11 cellular contexts compared by ENCODE assay signal in genomic region chr4:56803473-56803872, GRCh38. TPM values are rescaled to one million over a fixed set of nuclear protein-coding genes. Genes with fewer than 3 reads are reported as not detected.
A peak's percentile ranks its signal among the peaks of the same experiment; 100 is the strongest.
DNase-seq lines count a peak whose midpoint lies in the region; ATAC-seq, FAIRE-seq and TF ChIP-seq lines count a peak whose summit lies in the region.
"Had no signal": no experiment of that assay in that cellular context is flagged by ENCODE, and none has a peak within 500 bp of the region (broad histone marks: within the 10 kb centered on the region; RNA-seq: fewer than 3 reads in every experiment).

No MANE protein-coding gene starts in this region.

- no peak for FAIRE-seq in frontal cortex (lab: Jason Lieb, UNC)

- H3K27me3 ChIP-seq in Loucy (ENCODE audit: insufficient read depth, low read length, poor library complexity, severe bottlenecking) = no peaks in the 10 kb centered on the region
- no peaks in the 10 kb centered on the region for H3K27me3 ChIP-seq in spleen (replicated peaks in 1 of 7)
- no peaks in the 10 kb centered on the region for H3K27me3 ChIP-seq in Caco-2 (replicated peaks; ENCODE audit: control insufficient read depth, insufficient read depth, low read length)
- H3K27me3 ChIP-seq: neutrophil had no signal

- POLR2A ChIA-PET in activated naive CD8-positive, alpha-beta T cell treated with anti-CD3 and anti-CD28 coated beads, Interleukin-2, amount 10 ng/mL, durations not matched to agents 7 days and 5 days (lab: Charles Lee) = interaction anchor here (1.2 kb wide), 1 partner anchor 33 kb away, joined by 7 read pairs; no protein-coding TSS in a partner anchor
- POLR2A ChIA-PET in Caco-2 (lab: Charles Lee) = no interaction called here

- no peaks in the 10 kb centered on the region for H3K9me3 Mint-ChIP-seq in activated naive CD8-positive, alpha-beta T cell treated with anti-CD3 and anti-CD28 coated beads, Interleukin-2, amount 10 ng/mL, durations not matched to agents 7 days and 5 days
- no peaks in the 10 kb centered on the region for H3K9me3 Mint-ChIP-seq in activated naive CD8-positive, alpha-beta T cell treated with anti-CD3 and anti-CD28 coated beads for 36 hours
- no peaks in the 10 kb centered on the region for H3K9me3 Mint-ChIP-seq in activated T-helper 1 cell treated with anti-CD3 and anti-CD28 coated beads, Interleukin-12 subunit alpha, Interleukin-12 subunit beta, Interleukin-2, Interleukin-4 antibody, amounts not matched to agents 30 ng/mL and 10 ng/mL and 1 ng/mL, durations not matched to agents 14 hours and 24 hours and 36 hours
- H3K9me3 Mint-ChIP-seq in stimulated activated naive CD8-positive, alpha-beta T cell treated with anti-CD3 and anti-CD28 coated beads, Interleukin-15, amount 100 ng/mL, for 72 hours = no peaks in the 10 kb centered on the region
- H3K9me3 Mint-ChIP-seq in Caco-2 (ENCODE audit: unreplicated experiment) = no peaks in the 10 kb centered on the region
- H3K9me3 Mint-ChIP-seq: activated CD4-positive, alpha-beta memory T cell treated with anti-CD3 and anti-CD28 coated beads, Interleukin-2, amount 10 ng/mL, durations not matched to agents 7 days and 5 days had no signal

- peaks cover 6% of the 10 kb centered on the region for H3K27me3 Mint-ChIP-seq in activated naive CD8-positive, alpha-beta T cell treated with anti-CD3 and anti-CD28 coated beads, Interleukin-2, amount 10 ng/mL, durations not matched to agents 7 days and 5 days
- H3K27me3 Mint-ChIP-seq in activated naive CD8-positive, alpha-beta T cell treated with anti-CD3 and anti-CD28 coated beads for 36 hours = no peaks in the 10 kb centered on the region
- peaks cover 9% of the 10 kb centered on the region for H3K27me3 Mint-ChIP-seq in activated T-helper 1 cell treated with anti-CD3 and anti-CD28 coated beads, Interleukin-12 subunit alpha, Interleukin-12 subunit beta, Interleukin-2, Interleukin-4 antibody, amounts not matched to agents 30 ng/mL and 10 ng/mL and 1 ng/mL, durations not matched to agents 14 hours and 24 hours and 36 hours (ENCODE audit: insufficient read depth)
- H3K27me3 Mint-ChIP-seq in stimulated activated naive CD8-positive, alpha-beta T cell treated with anti-CD3 and anti-CD28 coated beads, Interleukin-15, amount 100 ng/mL, for 72 hours = no peaks in the 10 kb centered on the region
- no peaks in the 10 kb centered on the region for H3K27me3 Mint-ChIP-seq in Caco-2 (ENCODE audit: insufficient read depth, unreplicated experiment)

- peaks cover 31% of the 10 kb centered on the region for H3K4me1 Mint-ChIP-seq in activated naive CD8-positive, alpha-beta T cell treated with anti-CD3 and anti-CD28 coated beads, Interleukin-2, amount 10 ng/mL, durations not matched to agents 7 days and 5 days
- H3K4me1 Mint-ChIP-seq in activated naive CD8-positive, alpha-beta T cell treated with anti-CD3 and anti-CD28 coated beads for 36 hours = peaks cover 29% of the 10 kb centered on the region
- H3K4me1 Mint-ChIP-seq in activated T-helper 1 cell treated with anti-CD3 and anti-CD28 coated beads, Interleukin-12 subunit alpha, Interleukin-12 subunit beta, Interleukin-2, Interleukin-4 antibody, amounts not matched to agents 30 ng/mL and 10 ng/mL and 1 ng/mL, durations not matched to agents 14 hours and 24 hours and 36 hours (ENCODE audit: low read depth) = peaks cover 30% of the 10 kb centered on the region
- peaks cover 33% of the 10 kb centered on the region for H3K4me1 Mint-ChIP-seq in stimulated activated naive CD8-positive, alpha-beta T cell treated with anti-CD3 and anti-CD28 coated beads, Interleukin-15, amount 100 ng/mL, for 72 hours
- no peaks in the 10 kb centered on the region for H3K4me1 Mint-ChIP-seq in Caco-2 (ENCODE audit: low read depth, unreplicated experiment)

- H3K36me3 Mint-ChIP-seq in activated naive CD8-positive, alpha-beta T cell treated with anti-CD3 and anti-CD28 coated beads, Interleukin-2, amount 10 ng/mL, durations not matched to agents 7 days and 5 days = peaks cover 3% of the 10 kb centered on the region
- no peaks in the 10 kb centered on the region for H3K36me3 Mint-ChIP-seq in activated naive CD8-positive, alpha-beta T cell treated with anti-CD3 and anti-CD28 coated beads for 36 hours
- no peaks in the 10 kb centered on the region for H3K36me3 Mint-ChIP-seq in activated T-helper 1 cell treated with anti-CD3 and anti-CD28 coated beads, Interleukin-12 subunit alpha, Interleukin-12 subunit beta, Interleukin-2, Interleukin-4 antibody, amounts not matched to agents 30 ng/mL and 10 ng/mL and 1 ng/mL, durations not matched to agents 14 hours and 24 hours and 36 hours (ENCODE audit: low read depth)
- H3K36me3 Mint-ChIP-seq in Caco-2 (ENCODE audit: insufficient read depth, unreplicated experiment) = no peaks in the 10 kb centered on the region

- peak overlapping the region; percentile 71 for H3K4me2 ChIP-seq in Loucy (ENCODE audit: low read depth, low read length, poor library complexity, severe bottlenecking)

- H3K4me1 ChIP-seq in Loucy (ENCODE audit: insufficient read depth, low read length, poor library complexity, severe bottlenecking) (peaks cover 52% of the 10 kb centered on the region), spleen (peaks cover 0 to 26% (median 11%) of the 10 kb centered on the region in 6 donors), Caco-2 (no peaks in the 10 kb centered on the region)

- no peaks in the 10 kb centered on the region for H3K9me2 ChIP-seq in Loucy (replicated peaks; ENCODE audit: low read depth, low read length)

- peak overlapping the region; percentile 42; the same call in 1 of the 2 replicates for H2AFZ ChIP-seq in Loucy (ENCODE audit: low read length)

- BruUV-seq in Caco-2 (replicated peaks; lab: Mats Ljungman, UMichigan) = no TSS peak

- H3K4me3 Mint-ChIP-seq in activated naive CD8-positive, alpha-beta T cell treated with anti-CD3 and anti-CD28 coated beads, Interleukin-2, amount 10 ng/mL, durations not matched to agents 7 days and 5 days = peak overlapping the region; percentile 67
- no peak overlapping the region for H3K4me3 Mint-ChIP-seq in activated naive CD8-positive, alpha-beta T cell treated with anti-CD3 and anti-CD28 coated beads for 36 hours
- no peak overlapping the region for H3K4me3 Mint-ChIP-seq in activated T-helper 1 cell treated with anti-CD3 and anti-CD28 coated beads, Interleukin-12 subunit alpha, Interleukin-12 subunit beta, Interleukin-2, Interleukin-4 antibody, amounts not matched to agents 30 ng/mL and 10 ng/mL and 1 ng/mL, durations not matched to agents 14 hours and 24 hours and 36 hours
- no peak overlapping the region for H3K4me3 Mint-ChIP-seq in stimulated activated naive CD8-positive, alpha-beta T cell treated with anti-CD3 and anti-CD28 coated beads, Interleukin-15, amount 100 ng/mL, for 72 hours
- H3K4me3 Mint-ChIP-seq in Caco-2 (ENCODE audit: unreplicated experiment) = no peak overlapping the region
- H3K4me3 Mint-ChIP-seq: activated CD4-positive, alpha-beta memory T cell treated with anti-CD3 and anti-CD28 coated beads, Interleukin-2, amount 10 ng/mL, durations not matched to agents 7 days and 5 days had no signal

- no peaks in the 10 kb centered on the region for H3K79me2 ChIP-seq in Loucy (ENCODE audit: insufficient read depth, low read length)

- no peaks in the 10 kb centered on the region for H4K20me1 ChIP-seq in Loucy (ENCODE audit: insufficient read depth, low read length, poor library complexity, severe bottlenecking)

- H3K27ac Mint-ChIP-seq in activated naive CD8-positive, alpha-beta T cell treated with anti-CD3 and anti-CD28 coated beads, Interleukin-2, amount 10 ng/mL, durations not matched to agents 7 days and 5 days = peak overlapping the region; percentile 71
- H3K27ac Mint-ChIP-seq in activated naive CD8-positive, alpha-beta T cell treated with anti-CD3 and anti-CD28 coated beads for 36 hours = no peak overlapping the region
- peak overlapping the region; percentile 26 for H3K27ac Mint-ChIP-seq in activated T-helper 1 cell treated with anti-CD3 and anti-CD28 coated beads, Interleukin-12 subunit alpha, Interleukin-12 subunit beta, Interleukin-2, Interleukin-4 antibody, amounts not matched to agents 30 ng/mL and 10 ng/mL and 1 ng/mL, durations not matched to agents 14 hours and 24 hours and 36 hours
- peak overlapping the region in 1 of 2 donors; percentile 40 for H3K27ac Mint-ChIP-seq in stimulated activated naive CD8-positive, alpha-beta T cell treated with anti-CD3 and anti-CD28 coated beads, Interleukin-15, amount 100 ng/mL, for 72 hours
- no peak overlapping the region for H3K27ac Mint-ChIP-seq in Caco-2 (ENCODE audit: unreplicated experiment)
- H3K27ac Mint-ChIP-seq: activated CD4-positive, alpha-beta memory T cell treated with anti-CD3 and anti-CD28 coated beads, Interleukin-2, amount 10 ng/mL, durations not matched to agents 7 days and 5 days had no signal

- peak overlapping the region; percentile 64 for H3K9ac ChIP-seq in Loucy (ENCODE audit: low read depth, low read length, poor library complexity, severe bottlenecking)

- H3K36me3 ChIP-seq in Loucy (ENCODE audit: insufficient read depth, low read length) = no peaks in the 10 kb centered on the region
- no peaks in the 10 kb centered on the region for H3K36me3 ChIP-seq in spleen
- H3K36me3 ChIP-seq in Caco-2 (ENCODE audit: control insufficient read depth, insufficient read depth, low read length) = no peaks in the 10 kb centered on the region
- H3K36me3 ChIP-seq: neutrophil had no signal

- TF ChIP-seq CTCF in Loucy (conservative IDR thresholded peaks at IDR 0.05; ENCODE audit: low read length) (no peak), spleen (IDR thresholded peaks at IDR 0.05 in 8 of 11, conservative IDR thresholded peaks at IDR 0.05 in 3 of 11) (no peak), Caco-2 (IDR thresholded peaks at IDR 0.05; ENCODE audit: insufficient read depth in 1 of 2, low read depth in 1 of 2, low read length in 1 of 2, severe bottlenecking in 1 of 2, unreplicated experiment in 1 of 2) (no peak)

- H3F3A ChIP-seq in Loucy (ENCODE audit: low read depth) = peaks cover 16% of the 10 kb centered on the region

- no peak overlapping the region for H3K27ac ChIP-seq in spleen
- H3K27ac ChIP-seq: neutrophil had no signal

- intact Hi-C loops in activated T-helper 1 cell treated with anti-CD3 and anti-CD28 coated beads, Interleukin-12 subunit alpha, Interleukin-12 subunit beta, Interleukin-2, Interleukin-4 antibody, amounts not matched to agents 30 ng/mL and 10 ng/mL and 1 ng/mL, durations not matched to agents 14 hours and 24 hours and 36 hours (cut with micrococcal nuclease) = loop anchor here (5.0 kb wide), 2 partner anchors 174 to 316 kb away; partner anchors contain the start of genes NOA1 and POLR2B
- intact Hi-C loops in spleen (cut with DNase I; ENCODE audit: low total_unique reads) (loop anchor here (10.0 kb wide), 2 partner anchors 229 to 259 kb away; no protein-coding TSS in a partner anchor), Caco-2 (cut with micrococcal nuclease; ENCODE audit: unreplicated experiment) (no loop called here)

- H3K9me3 ChIP-seq in Loucy (ENCODE audit: insufficient read depth, low read depth, low read length) (no peaks in the 10 kb centered on the region), spleen (no peaks in the 10 kb centered on the region), Caco-2 (no peaks in the 10 kb centered on the region)
- H3K9me3 ChIP-seq: neutrophil had no signal

- ATAC-seq in activated naive CD8-positive, alpha-beta T cell treated with anti-CD3 and anti-CD28 coated beads, Interleukin-2, amount 10 ng/mL, durations not matched to agents 7 days and 5 days (ENCODE audit: low read depth) = peak; percentile 57
- ATAC-seq in stimulated activated naive CD8-positive, alpha-beta T cell treated with anti-CD3 and anti-CD28 coated beads, Interleukin-15, amount 100 ng/mL, for 72 hours = peak; percentile 18

- CTCF ChIA-PET in Caco-2 (lab: Charles Lee) = no interaction called here

- no peak for TF ChIP-seq POLR2A in spleen (IDR thresholded peaks at IDR 0.05)

- H3K4me3 ChIP-seq in Loucy (ENCODE audit: low read length, poor library complexity, severe bottlenecking) (peak overlapping the region; percentile 54), spleen (no peak overlapping the region), Caco-2 (ENCODE audit: low read depth, low read length) (no peak overlapping the region)

- no peak for DNase-seq in activated naive CD8-positive, alpha-beta T cell treated with anti-CD3 and anti-CD28 coated beads, Interleukin-2, amount 10 ng/mL, durations not matched to agents 7 days and 5 days
- DNase-seq in activated naive CD8-positive, alpha-beta T cell treated with anti-CD3 and anti-CD28 coated beads for 36 hours = no peak
- no peak for DNase-seq in activated T-helper 1 cell treated with anti-CD3 and anti-CD28 coated beads, Interleukin-12 subunit alpha, Interleukin-12 subunit beta, Interleukin-2, Interleukin-4 antibody, amounts not matched to agents 30 ng/mL and 10 ng/mL and 1 ng/mL, durations not matched to agents 14 hours and 24 hours and 36 hours (ENCODE audit: low spot score)
- no peak for DNase-seq in stimulated activated naive CD8-positive, alpha-beta T cell treated with anti-CD3 and anti-CD28 coated beads, Interleukin-15, amount 100 ng/mL, for 72 hours
- DNase-seq in spleen (no peak), frontal cortex (ENCODE audit: low spot score in 2 of 2) (no peak), Caco-2 (no peak)
- DNase-seq: activated CD4-positive, alpha-beta memory T cell treated with anti-CD3 and anti-CD28 coated beads, Interleukin-2, amount 10 ng/mL, durations not matched to agents 7 days and 5 days; caudate nucleus had no signal

- 7 to 24% (median 11%) methylated on average over 2 of the region's 2 CpGs for WGBS in spleen, 5 donors

RNA-seq across cellular contexts. Expression of gene SPINK2, which starts 18.0 kb away (rescaled TPM):
- 1 to 10 TPM; 7.5 to 9.8 TPM for total RNA-seq in activated naive CD8-positive, alpha-beta T cell treated with anti-CD3 and anti-CD28 coated beads, Interleukin-2, amount 10 ng/mL, durations not matched to agents 7 days and 5 days
- 1 to 10 TPM in 1 of 2 experiments, under 1 TPM in 1; 0.78 to 1.3 TPM for total RNA-seq in activated naive CD8-positive, alpha-beta T cell treated with anti-CD3 and anti-CD28 coated beads for 36 hours
- total RNA-seq in activated T-helper 1 cell treated with anti-CD3 and anti-CD28 coated beads, Interleukin-12 subunit alpha, Interleukin-12 subunit beta, Interleukin-2, Interleukin-4 antibody, amounts not matched to agents 30 ng/mL and 10 ng/mL and 1 ng/mL, durations not matched to agents 14 hours and 24 hours and 36 hours = not detected in 2 replicates
- 1 to 10 TPM in 4 of 7 donors, under 1 TPM in 1, not detected in 2; 0.88 to 8.2 (median 1.1) TPM for total RNA-seq in spleen
- polyA plus RNA-seq in spleen = 1 to 10 TPM; 1.4 to 3.1 (median 2.3) TPM
- total RNA-seq in frontal cortex = not detected
- total RNA-seq in Caco-2 (2022) = not detected in 2 replicates

Comparison
In these comparisons a context has a peak if more than half of its experiments do, and no peak if none do; other contexts are left out.
1. H3K27ac Mint-ChIP-seq: peak in activated naive CD8-positive, alpha-beta T cell treated with anti-CD3 and anti-CD28 coated beads, Interleukin-2, amount 10 ng/mL, durations not matched to agents 7 days and 5 days (single experiment) and activated T-helper 1 cell treated with anti-CD3 and anti-CD28 coated beads, Interleukin-12 subunit alpha, Interleukin-12 subunit beta, Interleukin-2, Interleukin-4 antibody, amounts not matched to agents 30 ng/mL and 10 ng/mL and 1 ng/mL, durations not matched to agents 14 hours and 24 hours and 36 hours (single experiment); none in activated naive CD8-positive, alpha-beta T cell treated with anti-CD3 and anti-CD28 coated beads for 36 hours (single experiment) and Caco-2 (single experiment).